In the genomic region with DNA sequence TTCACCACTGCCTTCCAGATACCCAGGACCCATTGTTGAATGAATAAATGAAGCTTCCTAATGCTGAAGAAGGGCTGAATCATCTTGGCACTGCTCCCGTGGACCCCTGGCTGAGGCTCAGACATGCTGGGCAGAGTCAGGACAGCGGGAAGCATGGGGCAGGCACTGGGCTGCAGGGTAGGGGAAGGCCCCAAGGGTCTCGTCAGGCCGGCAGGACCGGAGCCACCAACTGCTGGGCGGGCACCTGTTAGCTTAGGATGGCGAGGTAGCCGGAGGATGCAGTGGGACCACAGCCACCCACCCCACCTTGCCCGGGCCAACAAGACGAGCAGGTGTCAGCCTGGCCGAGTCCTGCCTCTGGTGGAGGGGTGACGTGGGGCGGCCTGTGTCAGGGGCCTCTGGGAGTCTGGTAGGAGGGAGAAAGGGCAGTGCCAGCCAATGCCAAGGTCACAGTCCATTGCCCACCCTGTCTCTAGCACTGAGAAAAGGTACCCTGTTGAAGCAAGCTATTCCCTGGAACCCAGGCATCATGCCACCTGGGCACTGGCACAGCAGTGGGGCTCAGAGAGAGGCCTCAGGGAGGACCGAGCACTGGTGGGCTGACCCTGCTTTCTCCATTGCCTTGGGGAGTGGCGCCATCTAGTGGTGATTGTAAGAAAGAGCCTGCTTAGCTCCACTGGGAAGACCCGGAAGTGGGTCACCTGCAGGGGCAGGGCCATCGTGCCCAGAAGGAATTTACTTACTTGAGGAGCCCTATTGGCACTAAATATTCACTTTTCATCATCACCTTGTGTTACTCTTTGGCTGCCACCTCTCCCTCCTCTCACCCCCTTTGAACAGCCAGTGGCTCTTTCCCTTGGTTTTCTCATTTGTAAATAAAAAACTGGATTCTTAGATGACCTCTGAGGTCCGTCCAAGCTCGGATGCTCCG, we compare ENCODE assay signal across 8 cellular contexts. TPM values are rescaled to one million over a fixed set of nuclear protein-coding genes. Genes with fewer than 3 reads are reported as not detected.
DNase-seq lines count a peak whose midpoint lies in the region; ATAC-seq and TF ChIP-seq lines count a peak whose summit lies in the region.

No MANE protein-coding gene starts in this region.

- TF ChIP-seq POLR2A in right lobe of liver (IDR thresholded peaks at IDR 0.05) = no peak

- DNase-seq in GDM1 (lab: John Stamatoyannopoulos, UW) (peak; percentile 75), NCI-H510A treated with DMSO at 0.1 percent for 48 hours (lab: John Stamatoyannopoulos, UW) (peak; percentile 95), colonic mucosa (peak; percentile 87), right lobe of liver (peak; percentile 71 to 77 (median 75))
- DNase-seq in activated CD4-positive, alpha-beta T cell treated with anti-CD3 and anti-CD28 coated beads for 4 hours = peak; percentile 81 to 86
- peak; percentile 70 to 77 for DNase-seq in stimulated activated CD4-positive, alpha-beta T cell treated with anti-CD3 and anti-CD28 coated beads, Interleukin-4, amount 100 ng/mL, for 4 hours

- H3K36me3 ChIP-seq in colonic mucosa = no peaks in the 10 kb centered on the region
- no peaks in the 10 kb centered on the region for H3K36me3 ChIP-seq in right lobe of liver

- H3K9ac ChIP-seq in colonic mucosa (ENCODE audit: low read depth in 2 of 2, low read length in 2 of 2) = peak overlapping the region in 1 of 2 donors; percentile 41

- H3K27ac ChIP-seq in colonic mucosa (no peak overlapping the region), right lobe of liver (no peak overlapping the region)

- H3K9me3 ChIP-seq in colonic mucosa (no peaks in the 10 kb centered on the region), right lobe of liver (no peaks in the 10 kb centered on the region)

- intact Hi-C loops in colonic mucosa (cut with DNase I) (loop anchor here (2.0 to 5.0 kb wide), 4 partner anchors 45 to 431 kb away; no protein-coding TSS in a partner anchor), right lobe of liver (cut with DNase I) (loop anchor here (5.0 kb wide), 2 partner anchors 121 to 136 kb away; no protein-coding TSS in a partner anchor)

- H3K4me1 ChIP-seq in colonic mucosa (peaks cover 11% of the 10 kb centered on the region), right lobe of liver (peaks cover 0 to 25% (median 2%) of the 10 kb centered on the region in 4 donors)

- 10% methylated on average over 7 of the region's 20 CpGs for WGBS in right lobe of liver (ENCODE audit: insufficient coverage, low coverage, low lambda C conversion rate, missing lambda C conversion rate)

- H3K27me3 ChIP-seq in colonic mucosa (peaks cover 61% of the 10 kb centered on the region), right lobe of liver (peaks cover 0 to 34% of the 10 kb centered on the region in 2 donors)

- ATAC-seq in HG03432 (IDR thresholded peaks at IDR 0.05; ENCODE audit: unreplicated experiment) (peak; percentile 63), right lobe of liver (peak; percentile 74 to 87 (median 80)), GM21381 (IDR thresholded peaks at IDR 0.05; ENCODE audit: unreplicated experiment) (no peak)

- TF ChIP-seq CTCF in colonic mucosa (IDR thresholded peaks at IDR 0.05) (peak; percentile 98), right lobe of liver (IDR thresholded peaks at IDR 0.05) (peak; percentile 89 to 99 (median 97))

- H3K4me3 ChIP-seq in colonic mucosa (no peak overlapping the region), right lobe of liver (no peak overlapping the region)

RNA-seq across cellular contexts. Expression of gene DLX3, which starts 3.0 kb away (rescaled TPM):
- total RNA-seq in colonic mucosa (under 1 TPM in 1 of 2 donors, not detected in 1; 0.21 TPM), right lobe of liver (not detected)

RNA-seq across cellular contexts. Expression of gene DLX4, which starts 29.0 kb away (rescaled TPM):
- total RNA-seq in colonic mucosa (under 1 TPM in 1 of 2 donors, not detected in 1; 0.49 TPM), right lobe of liver (not detected)

RNA-seq across cellular contexts. Expression of gene ITGA3, which starts 57.9 kb away (rescaled TPM):
- total RNA-seq in colonic mucosa = 100 to 1,000 TPM; 111 to 116 TPM
- total RNA-seq in right lobe of liver = 1 to 10 TPM; 1.4 to 3.7 (median 2.4) TPM

Comparison
In these comparisons a context has a peak if more than half of its experiments do, and no peak if none do; other contexts are left out.
1. RNA of gene ITGA3, which starts 57.9 kb away (total RNA-seq): 111 to 116 TPM in colonic mucosa; 1.4 to 3.7 TPM in right lobe of liver; every median in the first group is over 10 times any median in the second.
2. Peak in every context shown above with its lines, with median percentiles within 50 percentile points of each other: DNase-seq.